ENCODE assay signal across 10 cellular contexts in genomic region chr17:61452301-61453290, GRCh38. TPM values are rescaled to one million over a fixed set of nuclear protein-coding genes. Genes with fewer than 3 reads are reported as not detected.
DNase-seq lines count a peak whose midpoint lies in the region; ATAC-seq, FAIRE-seq and TF ChIP-seq lines count a peak whose summit lies in the region.
"Had no signal": no experiment of that assay in that cellular context is flagged by ENCODE, and none has a peak within 500 bp of the region (broad histone marks: within the 10 kb centered on the region; RNA-seq: fewer than 3 reads in every experiment).

TSS of gene TBX4 (plus strand) at chr17:61452422. CDS start at chr17:61456491, 4,069 bp downstream.

- TF ChIP-seq POLR2A in A549 (IDR thresholded peaks at IDR 0.05; ENCODE audit: low read length) (no peak), testis (IDR thresholded peaks at IDR 0.05) (no peak)

- H3K27ac ChIP-seq in A549 (no peak within 1 kb of the TSS), GM23338 (ENCODE audit: low read depth) (no peak within 1 kb of the TSS), testis (no peak within 1 kb of the TSS)

- peak within 1 kb of the TSS; percentile 68 for H3K4me3 Mint-ChIP-seq in GM23338
- peak within 1 kb of the TSS; percentile 49 to 60 for H3K4me3 Mint-ChIP-seq in effector memory CD8-positive, alpha-beta T cell
- peak within 1 kb of the TSS; percentile 64 to 85 (median 71) for H3K4me3 Mint-ChIP-seq in naive thymus-derived CD8-positive, alpha-beta T cell
- H3K4me3 Mint-ChIP-seq in osteocyte (ENCODE audit: unreplicated experiment): no peak within 1 kb of the TSS

- H3K4me2 ChIP-seq in A549: no peak within 1 kb of the TSS
- H3K4me2 ChIP-seq in GM23338: peak within 1 kb of the TSS; percentile 83

- CTCF ChIA-PET in A549 (lab: Yijun Ruan, JAX): interaction anchor here (2.5 kb wide), 1 partner anchor 18 kb away, joined by 6 read pairs; no protein-coding TSS in a partner anchor

- no peak for TF ChIP-seq RAD21 in A549 (conservative IDR thresholded peaks at IDR 0.05 in 1 of 2, IDR thresholded peaks at IDR 0.05 in 1 of 2)

- TF ChIP-seq CTCF in A549 (IDR thresholded peaks at IDR 0.05) (no peak), GM23338 (conservative IDR thresholded peaks at IDR 0.05; ENCODE audit: low read depth in 2 of 2) (no peak), osteocyte (IDR thresholded peaks at IDR 0.05) (no peak), testis (IDR thresholded peaks at IDR 0.05) (no peak)

- H3K36me3 Mint-ChIP-seq in GM23338 (ENCODE audit: low read depth): peaks cover 3% of the 10 kb centered on the region; the same call in 1 of the 3 replicates
- peaks cover 5% of the 10 kb centered on the region for H3K36me3 Mint-ChIP-seq in effector memory CD8-positive, alpha-beta T cell (ENCODE audit: insufficient read depth)
- peaks cover 2 to 4% (median 3%) of the 10 kb centered on the region in 3 donors for H3K36me3 Mint-ChIP-seq in naive thymus-derived CD8-positive, alpha-beta T cell
- peaks cover 4% of the 10 kb centered on the region for H3K36me3 Mint-ChIP-seq in osteocyte (ENCODE audit: unreplicated experiment)

- H3K27me3 ChIP-seq in GM23338 (ENCODE audit: insufficient read depth) (peaks cover 100% of the 10 kb centered on the region), testis (peaks cover 7% of the 10 kb centered on the region)

- H4K20me1 ChIP-seq in GM23338 (replicated peaks; ENCODE audit: insufficient read depth): peaks cover 6% of the 10 kb centered on the region; the same call in 1 of the 2 replicates

- H3K4me1 ChIP-seq in A549 (no peaks in the 10 kb centered on the region), GM23338 (ENCODE audit: insufficient read depth) (peaks cover 26% of the 10 kb centered on the region; the same call in 1 of the 2 replicates), testis (peaks cover 6% of the 10 kb centered on the region)

- no peak within 1 kb of the TSS for H3K4me3 ChIP-seq in A549
- H3K4me3 ChIP-seq in GM23338: peak within 1 kb of the TSS; percentile 62
- peak within 1 kb of the TSS in 1 of 2 donors; percentile 12 for H3K4me3 ChIP-seq in testis

- DNase-seq in A549 (ENCODE audit: low read depth in 1 of 2, low spot score in 1 of 2) (no peak), GM23338 (ENCODE audit: low spot score) (peak; percentile 76), hepatic stellate cell (ENCODE audit: low spot score) (no peak), osteocyte (ENCODE audit: extremely low spot score, unreplicated experiment) (no peak), testis (no peak)
- DNase-seq in effector memory CD8-positive, alpha-beta T cell: no peak
- no peak for DNase-seq in naive thymus-derived CD8-positive, alpha-beta T cell
- DNase-seq: activated CD4-positive, alpha-beta T cell treated with anti-CD3 and anti-CD28 coated beads for 4 hours had no signal

- no peak for TF ChIP-seq EP300 in A549 (IDR thresholded peaks at IDR 0.05)

- H3K4me1 Mint-ChIP-seq in GM23338 (peaks cover 34% of the 10 kb centered on the region), osteocyte (ENCODE audit: unreplicated experiment) (peaks cover 20% of the 10 kb centered on the region)
- H3K4me1 Mint-ChIP-seq in effector memory CD8-positive, alpha-beta T cell (ENCODE audit: low read depth in 2 of 2): peaks cover 17 to 18% of the 10 kb centered on the region in 2 donors
- peaks cover 12 to 47% (median 33%) of the 10 kb centered on the region in 4 donors for H3K4me1 Mint-ChIP-seq in naive thymus-derived CD8-positive, alpha-beta T cell

- intact Hi-C loops in testis (cut with DNase I; ENCODE audit: low total_unique reads): no loop called here

- no peaks in the 10 kb centered on the region for H3K9me2 ChIP-seq in GM23338 (ENCODE audit: insufficient read depth)

- no peak for ATAC-seq in A549
- peak; percentile 8 for ATAC-seq in GM23338
- no peak for ATAC-seq in effector memory CD8-positive, alpha-beta T cell (replicated peaks)
- peak in 1 of 2 donors; percentile 16 for ATAC-seq in naive thymus-derived CD8-positive, alpha-beta T cell
- no peak for ATAC-seq in HG02970 (IDR thresholded peaks at IDR 0.05; ENCODE audit: low FRiP score, unreplicated experiment)
- ATAC-seq: HepG2 had no signal

- 91% methylated on average over 59 of the region's 59 CpGs for WGBS in A549 (ENCODE audit: missing lambda C conversion rate)
- WGBS in testis, 2 donors: 12 to 14% methylated on average over 39 to 41 of the region's 59 CpGs

- no peaks in the 10 kb centered on the region for H3K79me2 ChIP-seq in GM23338 (replicated peaks; ENCODE audit: insufficient read depth)

- H3K27ac Mint-ChIP-seq in GM23338: no peak within 1 kb of the TSS
- H3K27ac Mint-ChIP-seq in effector memory CD8-positive, alpha-beta T cell: no peak within 1 kb of the TSS
- peak within 1 kb of the TSS in 1 of 10 donors; percentile 83 for H3K27ac Mint-ChIP-seq in naive thymus-derived CD8-positive, alpha-beta T cell
- no peak within 1 kb of the TSS for H3K27ac Mint-ChIP-seq in osteocyte (ENCODE audit: unreplicated experiment)

- peak within 1 kb of the TSS; percentile 85 for H2AFZ ChIP-seq in GM23338

- H3K9me3 ChIP-seq in A549 (no peaks in the 10 kb centered on the region), testis (no peaks in the 10 kb centered on the region)

- peaks cover 89% of the 10 kb centered on the region for H3K27me3 Mint-ChIP-seq in GM23338 (ENCODE audit: insufficient read depth, low read depth, poor library complexity)
- peaks cover 62 to 89% of the 10 kb centered on the region in 2 donors for H3K27me3 Mint-ChIP-seq in effector memory CD8-positive, alpha-beta T cell
- peaks cover 39 to 74% (median 61%) of the 10 kb centered on the region in 5 donors for H3K27me3 Mint-ChIP-seq in naive thymus-derived CD8-positive, alpha-beta T cell
- peaks cover 58% of the 10 kb centered on the region for H3K27me3 Mint-ChIP-seq in osteocyte (ENCODE audit: unreplicated experiment)

- H3F3A ChIP-seq in GM23338 (replicated peaks; ENCODE audit: low read depth): 0 out of 2 replicates have a peak, but pooled peaks cover 4% of the 10 kb centered on the region

- POLR2A ChIA-PET in A549 (lab: Yijun Ruan, JAX): no interaction called here
- POLR2A ChIA-PET in naive thymus-derived CD8-positive, alpha-beta T cell (lab: Charles Lee): no interaction called here

- H3K36me3 ChIP-seq in GM23338 (ENCODE audit: insufficient read depth) (no peaks in the 10 kb centered on the region), testis (ENCODE audit: low read depth, missing control alignments) (no peaks in the 10 kb centered on the region)

- FAIRE-seq in A549 (lab: Jason Lieb, UNC): peak; percentile 7

- H3K9me3 Mint-ChIP-seq in GM23338: peaks cover 8% of the 10 kb centered on the region
- no peaks in the 10 kb centered on the region for H3K9me3 Mint-ChIP-seq in effector memory CD8-positive, alpha-beta T cell
- H3K9me3 Mint-ChIP-seq in naive thymus-derived CD8-positive, alpha-beta T cell: peaks cover 0 to 5% (median 0%) of the 10 kb centered on the region in 9 donors
- H3K9me3 Mint-ChIP-seq in osteocyte (ENCODE audit: unreplicated experiment): no peaks in the 10 kb centered on the region

TF ChIP-seq in A549, 52 proteins besides CTCF, POLR2A, EP300 and RAD21:
- TF ChIP-seq ZSCAN20 (CRISPR knock-in tag; IDR thresholded peaks at IDR 0.05) (no peak), RARB (CRISPR knock-in tag; IDR thresholded peaks at IDR 0.05) (no peak), TP53 (CRISPR knock-in tag; IDR thresholded peaks at IDR 0.05) (no peak), EHMT2 (IDR thresholded peaks at IDR 0.05; ENCODE audit: low read depth) (no peak), CBX8 (IDR thresholded peaks at IDR 0.05) (no peak), JUN (IDR thresholded peaks at IDR 0.05) (no peak), EHF (CRISPR knock-in tag; IDR thresholded peaks at IDR 0.05) (no peak), RNF2 (IDR thresholded peaks at IDR 0.05; ENCODE audit: borderline replicate concordance, low read depth) (no peak), NPAS2 (CRISPR knock-in tag; IDR thresholded peaks at IDR 0.05; ENCODE audit: borderline replicate concordance) (no peak), PHF8 (IDR thresholded peaks at IDR 0.05; ENCODE audit: borderline replicate concordance, low read depth) (no peak), GATA3 (IDR thresholded peaks at IDR 0.05; ENCODE audit: borderline replicate concordance) (no peak)

RNA-seq across cellular contexts. Expression of gene TBX4, which starts in this region (rescaled TPM):
- polyA plus RNA-seq in A549 (2011; rRNA removed): 0.18 and 0.33 TPM in 2 replicates
- polyA plus RNA-seq in A549 (2012; cell fraction: cytosol; rRNA removed): 0.07 and 0.08 TPM in 2 replicates
- polyA plus RNA-seq in A549 (2012; cell fraction: nucleus; rRNA removed): 0.11 and 0.28 TPM in 2 replicates
- polyA plus RNA-seq in A549 (2017; fragmentation: RNase III; extraction: RNeasy Plus Mini Kit Qiagen cat#74134 plus additional on column Dnase treatment): 0.14 to 0.25 TPM (median 0.17 TPM) in 3 replicates
- 0.17 TPM in 1 of 2 replicates, not detected in the other for polyA minus RNA-seq in A549 (2011; rRNA and poly(A)+ RNA removed)
- not detected in 2 replicates for total RNA-seq in GM23338 (2014; rRNA removed; shearing (Covaris generic))
- not detected in 2 replicates for polyA plus RNA-seq in GM23338 (2016; fragmentation: Nextera tagmentation; extraction: Ambion mirVana)
- total RNA-seq in naive thymus-derived CD8-positive, alpha-beta T cell: not detected
- polyA plus RNA-seq in naive thymus-derived CD8-positive, alpha-beta T cell: not detected
- total RNA-seq in osteocyte: not detected in 2 replicates
- total RNA-seq in testis: 1 to 10 TPM; 1.5 to 1.7 TPM
- 3.2 TPM for polyA plus RNA-seq in testis (ENCODE audit: insufficient read depth, low read depth, low replicate concordance)

Comparison
In these comparisons a context has a peak if more than half of its experiments do, and no peak if none do; other contexts are left out.
1. Peak in DNase-seq, ATAC-seq, H3K4me3 ChIP-seq and H3K4me2 ChIP-seq in GM23338; RNA of the gene not detected or under 1 TPM.